Comparison of ENCODE assay signal across 8 cellular contexts in genomic region chr11:66335531-66336233, GRCh38. TPM values are rescaled to one million over a fixed set of nuclear protein-coding genes. Genes with fewer than 3 reads are reported as not detected.
DNase-seq lines count a peak whose midpoint lies in the region; ATAC-seq and TF ChIP-seq lines count a peak whose summit lies in the region.

No MANE protein-coding gene starts in this region.

- DNase-seq in activated naive CD4-positive, alpha-beta T cell treated with anti-CD3 and anti-CD28 coated beads for 36 hours: no peak
- no peak for DNase-seq in activated naive CD4-positive, alpha-beta T cell (lab: John Stamatoyannopoulos, UW)
- DNase-seq in activated CD8-positive, alpha-beta T cell treated with anti-CD3 and anti-CD28 coated beads, Interleukin-2, amount 10 ng/mL, durations not matched to agents 7 days and 5 days: no peak
- DNase-seq in foreskin keratinocyte: peak in 1 of 2 donors; percentile 30
- peak; percentile 88 for DNase-seq in osteocyte (ENCODE audit: extremely low spot score, unreplicated experiment)
- DNase-seq in NCI-H82 treated with DMSO at 0.1 percent for 48 hours (lab: John Stamatoyannopoulos, UW; ENCODE audit: unreplicated experiment): no peak
- no peak for DNase-seq in DMS114 treated with DMSO at 0.1 percent for 48 hours (lab: John Stamatoyannopoulos, UW; ENCODE audit: unreplicated experiment)

- H3K36me3 Mint-ChIP-seq in activated naive CD4-positive, alpha-beta T cell treated with anti-CD3 and anti-CD28 coated beads for 36 hours (ENCODE audit: low read depth): peaks cover 7% of the 10 kb centered on the region
- H3K36me3 Mint-ChIP-seq in activated CD8-positive, alpha-beta T cell treated with anti-CD3 and anti-CD28 coated beads, Interleukin-2, amount 10 ng/mL, durations not matched to agents 7 days and 5 days (ENCODE audit: low read depth): peaks cover 24% of the 10 kb centered on the region
- peaks cover 6% of the 10 kb centered on the region for H3K36me3 Mint-ChIP-seq in osteocyte (ENCODE audit: unreplicated experiment)

- ATAC-seq in activated CD8-positive, alpha-beta T cell treated with anti-CD3 and anti-CD28 coated beads, Interleukin-2, amount 10 ng/mL, durations not matched to agents 7 days and 5 days: peak; percentile 2
- ATAC-seq in foreskin keratinocyte: no peak
- no peak for ATAC-seq in GM18870 (IDR thresholded peaks at IDR 0.05; ENCODE audit: unreplicated experiment)

- no peaks in the 10 kb centered on the region for H3K9me3 Mint-ChIP-seq in activated naive CD4-positive, alpha-beta T cell treated with anti-CD3 and anti-CD28 coated beads for 36 hours
- no peaks in the 10 kb centered on the region for H3K9me3 Mint-ChIP-seq in activated CD8-positive, alpha-beta T cell treated with anti-CD3 and anti-CD28 coated beads, Interleukin-2, amount 10 ng/mL, durations not matched to agents 7 days and 5 days (ENCODE audit: insufficient read depth)
- no peaks in the 10 kb centered on the region for H3K9me3 Mint-ChIP-seq in osteocyte (ENCODE audit: unreplicated experiment)

- H3K4me1 ChIP-seq in foreskin keratinocyte: peaks cover 31% of the 10 kb centered on the region

- POLR2A ChIA-PET in activated CD8-positive, alpha-beta T cell treated with anti-CD3 and anti-CD28 coated beads, Interleukin-2, amount 10 ng/mL, durations not matched to agents 7 days and 5 days (lab: Charles Lee): interaction anchor here (0.6 to 3.2 kb wide), 6 partner anchors 9 to 836 kb away, joined by 3 to 25 read pairs (median 12); partner anchors contain the start of genes BRMS1 and CD248

- peaks cover 20% of the 10 kb centered on the region for H3K4me1 Mint-ChIP-seq in activated naive CD4-positive, alpha-beta T cell treated with anti-CD3 and anti-CD28 coated beads for 36 hours (ENCODE audit: low read depth)
- H3K4me1 Mint-ChIP-seq in activated CD8-positive, alpha-beta T cell treated with anti-CD3 and anti-CD28 coated beads, Interleukin-2, amount 10 ng/mL, durations not matched to agents 7 days and 5 days (ENCODE audit: low read depth): peaks cover 40% of the 10 kb centered on the region
- peaks cover 39% of the 10 kb centered on the region for H3K4me1 Mint-ChIP-seq in osteocyte (ENCODE audit: unreplicated experiment)

- no peak overlapping the region for H3K27ac Mint-ChIP-seq in activated naive CD4-positive, alpha-beta T cell treated with anti-CD3 and anti-CD28 coated beads for 36 hours
- H3K27ac Mint-ChIP-seq in activated CD8-positive, alpha-beta T cell treated with anti-CD3 and anti-CD28 coated beads, Interleukin-2, amount 10 ng/mL, durations not matched to agents 7 days and 5 days: peak overlapping the region; percentile 43
- H3K27ac Mint-ChIP-seq in osteocyte (ENCODE audit: unreplicated experiment): peak overlapping the region; percentile 100

- TF ChIP-seq CTCF in foreskin keratinocyte (conservative IDR thresholded peaks at IDR 0.05): no peak
- TF ChIP-seq CTCF in osteocyte (IDR thresholded peaks at IDR 0.05): no peak

- H3K4me3 Mint-ChIP-seq in activated naive CD4-positive, alpha-beta T cell treated with anti-CD3 and anti-CD28 coated beads for 36 hours: peak overlapping the region; percentile 82
- no peak overlapping the region for H3K4me3 Mint-ChIP-seq in activated CD8-positive, alpha-beta T cell treated with anti-CD3 and anti-CD28 coated beads, Interleukin-2, amount 10 ng/mL, durations not matched to agents 7 days and 5 days
- H3K4me3 Mint-ChIP-seq in osteocyte (ENCODE audit: unreplicated experiment): peak overlapping the region; percentile 99

- CTCF ChIA-PET in activated naive CD4-positive, alpha-beta T cell treated with anti-CD3 and anti-CD28 coated beads for 36 hours (lab: Charles Lee): interaction anchor here (0.9 to 3.3 kb wide), 5 partner anchors 9 to 80 kb away, joined by 3 to 21 read pairs (median 4); partner anchors contain the start of gene BRMS1
- CTCF ChIA-PET in activated CD8-positive, alpha-beta T cell treated with anti-CD3 and anti-CD28 coated beads, Interleukin-2, amount 10 ng/mL, durations not matched to agents 7 days and 5 days (lab: Charles Lee): interaction anchor here (0.5 to 8.7 kb wide), 13 partner anchors 9 to 54 kb away, joined by 3 to 194 read pairs (median 5); partner anchors contain the start of genes BRMS1, CD248 and YIF1A

- no peaks in the 10 kb centered on the region for H3K27me3 ChIP-seq in foreskin keratinocyte

- H3K27ac ChIP-seq in foreskin keratinocyte: peak overlapping the region; percentile 49

- intact Hi-C loops in activated naive CD4-positive, alpha-beta T cell treated with anti-CD3 and anti-CD28 coated beads for 36 hours (cut with micrococcal nuclease): loop anchor here (1.0 kb wide), 1 partner anchor 10 kb away; the partner anchor contains the start of gene BRMS1

- H3K27me3 Mint-ChIP-seq in activated naive CD4-positive, alpha-beta T cell treated with anti-CD3 and anti-CD28 coated beads for 36 hours (ENCODE audit: low read depth): no peaks in the 10 kb centered on the region
- H3K27me3 Mint-ChIP-seq in activated CD8-positive, alpha-beta T cell treated with anti-CD3 and anti-CD28 coated beads, Interleukin-2, amount 10 ng/mL, durations not matched to agents 7 days and 5 days (ENCODE audit: low read depth): no peaks in the 10 kb centered on the region
- no peaks in the 10 kb centered on the region for H3K27me3 Mint-ChIP-seq in osteocyte (ENCODE audit: unreplicated experiment)

RNA-seq across cellular contexts. Expression of gene RIN1, which starts 0.6 kb away (rescaled TPM):
- total RNA-seq in activated naive CD4-positive, alpha-beta T cell treated with anti-CD3 and anti-CD28 coated beads for 36 hours: 1 to 10 TPM; 2.0 to 2.6 TPM
- 1 to 10 TPM; 1.3 TPM for total RNA-seq in activated CD8-positive, alpha-beta T cell treated with anti-CD3 and anti-CD28 coated beads, Interleukin-2, amount 10 ng/mL, durations not matched to agents 7 days and 5 days
- total RNA-seq in foreskin keratinocyte: 35.5 and 40.6 TPM in 2 replicates
- polyA plus RNA-seq in foreskin keratinocyte: 42.0 and 43.8 TPM in 2 replicates
- 21.0 and 23.6 TPM in 2 replicates for total RNA-seq in osteocyte

RNA-seq across cellular contexts. Expression of gene BRMS1, which starts 9.2 kb away (rescaled TPM):
- total RNA-seq in activated naive CD4-positive, alpha-beta T cell treated with anti-CD3 and anti-CD28 coated beads for 36 hours: 10 to 100 TPM; 24.0 to 25.3 TPM
- 10 to 100 TPM; 53.2 to 57.1 TPM for total RNA-seq in activated CD8-positive, alpha-beta T cell treated with anti-CD3 and anti-CD28 coated beads, Interleukin-2, amount 10 ng/mL, durations not matched to agents 7 days and 5 days
- total RNA-seq in foreskin keratinocyte: 87.8 and 99.8 TPM in 2 replicates
- polyA plus RNA-seq in foreskin keratinocyte: 110 and 119 TPM in 2 replicates
- total RNA-seq in osteocyte: 32.3 and 33.4 TPM in 2 replicates

RNA-seq across cellular contexts. Expression of gene B4GAT1, which starts 11.7 kb away (rescaled TPM):
- 1 to 10 TPM; 5.4 to 5.8 TPM for total RNA-seq in activated naive CD4-positive, alpha-beta T cell treated with anti-CD3 and anti-CD28 coated beads for 36 hours
- 1 to 10 TPM; 7.6 TPM for total RNA-seq in activated CD8-positive, alpha-beta T cell treated with anti-CD3 and anti-CD28 coated beads, Interleukin-2, amount 10 ng/mL, durations not matched to agents 7 days and 5 days
- total RNA-seq in foreskin keratinocyte (8.3 and 9.7 TPM in 2 replicates), osteocyte (31.0 and 32.7 TPM in 2 replicates)
- polyA plus RNA-seq in foreskin keratinocyte: 8.5 and 10.8 TPM in 2 replicates

RNA-seq across cellular contexts. Expression of gene CD248, which starts 18.8 kb away (rescaled TPM):
- under 1 TPM; 0.15 to 0.26 TPM for total RNA-seq in activated naive CD4-positive, alpha-beta T cell treated with anti-CD3 and anti-CD28 coated beads for 36 hours
- total RNA-seq in activated CD8-positive, alpha-beta T cell treated with anti-CD3 and anti-CD28 coated beads, Interleukin-2, amount 10 ng/mL, durations not matched to agents 7 days and 5 days: 10 to 100 TPM; 79.5 to 80.8 TPM
- total RNA-seq in foreskin keratinocyte (not detected in 2 replicates), osteocyte (68.7 and 70.9 TPM in 2 replicates)
- polyA plus RNA-seq in foreskin keratinocyte: 0.04 and 0.08 TPM in 2 replicates

RNA-seq across cellular contexts. Expression of gene SLC29A2, which starts 35.9 kb away (rescaled TPM):
- total RNA-seq in activated naive CD4-positive, alpha-beta T cell treated with anti-CD3 and anti-CD28 coated beads for 36 hours: 1 to 10 TPM; 6.6 to 7.4 TPM
- 10 to 100 TPM; 10.0 to 11.1 TPM for total RNA-seq in activated CD8-positive, alpha-beta T cell treated with anti-CD3 and anti-CD28 coated beads, Interleukin-2, amount 10 ng/mL, durations not matched to agents 7 days and 5 days
- 4.4 and 4.8 TPM in 2 replicates for total RNA-seq in foreskin keratinocyte
- 6.2 and 6.7 TPM in 2 replicates for polyA plus RNA-seq in foreskin keratinocyte
- 2.0 and 3.6 TPM in 2 replicates for total RNA-seq in osteocyte
